In the genomic region with DNA sequence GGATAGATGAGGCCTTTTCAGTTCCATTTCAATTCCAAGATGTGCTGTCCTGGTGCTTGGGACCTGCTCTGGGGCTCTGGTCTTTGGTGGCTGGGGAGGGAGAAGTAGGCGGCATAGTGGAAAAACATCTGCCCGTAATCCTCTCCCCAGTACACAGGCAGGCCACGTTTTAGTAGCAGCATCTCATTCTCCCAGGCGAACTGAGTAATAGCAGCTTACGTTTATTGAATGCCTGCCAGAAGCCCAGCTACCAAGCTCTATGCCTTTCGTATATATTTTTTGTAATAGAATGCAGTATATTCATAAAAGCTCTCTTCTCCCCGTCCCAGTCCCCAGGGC, we compare ENCODE assay signal across 2 cellular contexts.
TF ChIP-seq lines count a peak whose summit lies in the region.

No MANE protein-coding gene starts in this region.

TF ChIP-seq in SK-N-SH treated with all-trans-retinoic acid at 6 μM for 48 hours, 23 proteins besides CTCF, POLR2A, EP300 and RAD21 (continued from another document):
- TF ChIP-seq ESRRG (CRISPR knock-in tag; IDR thresholded peaks at IDR 0.05) = no peak
- no peak for TF ChIP-seq ISL1 (CRISPR knock-in tag; IDR thresholded peaks at IDR 0.05)
TF ChIP-seq in SK-N-SH treated with all-trans-retinoic acid at 6 μM for 48 hours: peak in this region for 0.

TF ChIP-seq in SK-N-SH, 30 proteins besides CTCF, POLR2A, EP300 and RAD21 (continued from another document):
- TF ChIP-seq PBX3 (IDR thresholded peaks at IDR 0.05) (no peak), YY1 (IDR thresholded peaks at IDR 0.05; ENCODE audit: low read depth) (no peak), RFX5 (IDR thresholded peaks at IDR 0.05; ENCODE audit: low read length) (no peak), ELF1 (IDR thresholded peaks at IDR 0.05) (no peak), FOSL2 (IDR thresholded peaks at IDR 0.05; ENCODE audit: borderline replicate concordance, low read depth) (no peak), JUND (IDR thresholded peaks at IDR 0.05) (no peak), EZH2phosphoT487 (IDR thresholded peaks at IDR 0.05; ENCODE audit: borderline replicate concordance, low read depth) (no peak)
- TF ChIP-seq, protein P1, sequence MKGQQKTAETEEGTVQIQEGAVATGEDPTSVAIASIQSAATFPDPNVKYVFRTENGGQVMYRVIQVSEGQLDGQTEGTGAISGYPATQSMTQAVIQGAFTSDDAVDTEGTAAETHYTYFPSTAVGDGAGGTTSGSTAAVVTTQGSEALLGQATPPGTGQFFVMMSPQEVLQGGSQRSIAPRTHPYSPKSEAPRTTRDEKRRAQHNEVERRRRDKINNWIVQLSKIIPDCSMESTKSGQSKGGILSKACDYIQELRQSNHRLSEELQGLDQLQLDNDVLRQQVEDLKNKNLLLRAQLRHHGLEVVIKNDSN (IDR thresholded peaks at IDR 0.05; ENCODE audit: borderline replicate concordance, low read depth) = no peak
TF ChIP-seq in SK-N-SH: peak in this region for 0.
